Comparison of ENCODE assay signal across 9 cellular contexts in the genomic region with DNA sequence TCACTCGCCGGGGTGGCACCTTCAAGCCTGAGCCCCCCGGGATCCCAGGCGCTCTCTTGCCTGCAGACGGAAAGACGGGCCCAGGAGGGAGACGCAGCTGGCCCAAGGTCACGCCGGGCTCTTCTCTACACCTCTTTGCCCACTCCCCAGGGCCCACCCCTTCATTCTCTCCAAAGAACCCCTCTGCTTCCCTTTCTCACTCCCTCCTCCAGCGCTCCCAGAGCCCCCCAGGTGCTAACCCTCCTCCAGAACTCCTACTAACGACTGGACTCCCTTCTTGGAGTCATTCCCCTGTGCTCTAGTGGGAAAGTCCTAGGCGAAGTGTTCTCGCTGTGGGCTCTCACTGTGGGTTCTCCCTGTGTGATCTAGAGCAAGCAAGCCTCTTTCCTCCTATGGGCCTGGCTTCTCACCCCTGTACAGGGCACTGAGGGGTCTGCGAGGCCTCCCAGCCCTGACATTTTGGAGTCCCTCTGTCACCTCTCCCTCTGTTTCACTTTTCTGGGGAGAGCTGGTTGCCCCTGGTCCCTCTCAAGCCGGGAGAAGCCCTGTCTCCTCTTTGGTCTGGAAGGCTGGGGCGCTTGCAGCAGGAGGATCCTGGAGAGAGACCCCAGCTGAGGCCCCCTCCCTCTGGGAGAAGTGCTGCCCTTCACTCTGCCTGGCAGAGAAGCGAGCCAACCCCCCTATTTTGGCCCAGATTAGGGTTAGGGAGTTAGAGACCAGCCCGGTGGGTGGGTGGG. TPM values are rescaled to one million over a fixed set of nuclear protein-coding genes. Genes with fewer than 3 reads are reported as not detected.
A peak's percentile ranks its signal among the peaks of the same experiment; 100 is the strongest.
DNase-seq lines count a peak whose midpoint lies in the region; ATAC-seq, FAIRE-seq and TF ChIP-seq lines count a peak whose summit lies in the region.
"Had no signal": no experiment of that assay in that cellular context is flagged by ENCODE, and none has a peak within 500 bp of the region (broad histone marks: within the 10 kb centered on the region; RNA-seq: fewer than 3 reads in every experiment).

No MANE protein-coding gene starts in this region.

- H3K36me3 ChIP-seq in BE2C (no peaks in the 10 kb centered on the region), astrocyte (ENCODE audit: insufficient read depth, low read length) (no peaks in the 10 kb centered on the region), upper lobe of right lung (no peaks in the 10 kb centered on the region)

- H3K9ac ChIP-seq in astrocyte (ENCODE audit: low read length) = peak overlapping the region; percentile 85

- H3K4me1 ChIP-seq in BE2C (peaks cover 19% of the 10 kb centered on the region), astrocyte (ENCODE audit: insufficient read depth, low read length) (peaks cover 38% of the 10 kb centered on the region), upper lobe of right lung (peaks cover 24% of the 10 kb centered on the region)

- peaks cover 2% of the 10 kb centered on the region for H3K9me3 Mint-ChIP-seq in astrocyte (ENCODE audit: unreplicated experiment)

- H3K27ac ChIP-seq in astrocyte (ENCODE audit: low read depth, low read length) = peak overlapping the region; percentile 69
- H3K27ac ChIP-seq in upper lobe of right lung = peak overlapping the region; percentile 13

- peak; percentile 5 for ATAC-seq in HG03175 (IDR thresholded peaks at IDR 0.05; ENCODE audit: unreplicated experiment)
- ATAC-seq in upper lobe of right lung = no peak
- ATAC-seq in GM18519 (IDR thresholded peaks at IDR 0.05; ENCODE audit: low FRiP score, unreplicated experiment) = no peak

- H3K4me3 ChIP-seq in BE2C (ENCODE audit: low read depth, low read length) (peak overlapping the region; percentile 77), astrocyte (ENCODE audit: insufficient read depth, low read depth, low read length) (peak overlapping the region; percentile 74), lower leg skin (ENCODE audit: low read depth, poor library complexity, severe bottlenecking) (peak overlapping the region; percentile 52), upper lobe of right lung (peak overlapping the region; percentile 64)

- TF ChIP-seq CTCF in BE2C (IDR thresholded peaks at IDR 0.05; ENCODE audit: low read depth, low read length) = no peak
- no peak for TF ChIP-seq CTCF in astrocyte (IDR thresholded peaks at IDR 0.05; ENCODE audit: insufficient read depth, low read depth, low read length)
- no peak for TF ChIP-seq CTCF in lower leg skin (IDR thresholded peaks at IDR 0.05)
- no peak for TF ChIP-seq CTCF in upper lobe of right lung (IDR thresholded peaks at IDR 0.05)

- peaks cover 48% of the 10 kb centered on the region for H4K20me1 ChIP-seq in astrocyte (ENCODE audit: insufficient read depth, low read length)

- H3K27me3 Mint-ChIP-seq in astrocyte (ENCODE audit: low read depth, unreplicated experiment) = peaks cover 32% of the 10 kb centered on the region

- intact Hi-C loops in lower leg skin (cut with DNase I; ENCODE audit: low total_unique reads) (no loop called here), upper lobe of right lung (cut with DNase I) (no loop called here)

- peak overlapping the region; percentile 89 for H3K4me2 ChIP-seq in astrocyte (ENCODE audit: low read length)

- H3K27me3 ChIP-seq in BE2C (no peaks in the 10 kb centered on the region), astrocyte (ENCODE audit: insufficient read depth, low read length) (no peaks in the 10 kb centered on the region), upper lobe of right lung (no peaks in the 10 kb centered on the region)

- H3K79me2 ChIP-seq in astrocyte (ENCODE audit: insufficient read depth, low read length) = peaks cover 36% of the 10 kb centered on the region

- H3K4me3 Mint-ChIP-seq in astrocyte (ENCODE audit: unreplicated experiment) = peak overlapping the region; percentile 98

- H3K9me3 ChIP-seq in BE2C (no peaks in the 10 kb centered on the region), astrocyte (ENCODE audit: insufficient read depth, low read depth, low read length) (no peaks in the 10 kb centered on the region), upper lobe of right lung (no peaks in the 10 kb centered on the region)

- H3K4me1 Mint-ChIP-seq in astrocyte (ENCODE audit: low read depth, unreplicated experiment) = peaks cover 25% of the 10 kb centered on the region

- no peak for TF ChIP-seq POLR2A in lower leg skin (IDR thresholded peaks at IDR 0.05)

- WGBS in lower leg skin, 2 donors = 14 to 19% methylated on average over 18 of the region's 18 CpGs

- no peak for DNase-seq in BE2C
- DNase-seq in astrocyte (ENCODE audit: low read depth) = no peak
- DNase-seq in lower leg skin (ENCODE audit: low spot score in 2 of 2) = no peak
- no peak for DNase-seq in upper lobe of right lung
- no peak for DNase-seq in T1000 (lab: John Stamatoyannopoulos, UW)
- DNase-seq in activated CD4-positive, alpha-beta T cell treated with anti-CD3 and anti-CD28 coated beads for 4 hours = no peak

- H3K27ac Mint-ChIP-seq in astrocyte (ENCODE audit: unreplicated experiment) = peak overlapping the region; percentile 96

- peak overlapping the region; percentile 80 for H2AFZ ChIP-seq in astrocyte (ENCODE audit: low read depth, low read length)

- peaks cover 9% of the 10 kb centered on the region for H3K36me3 Mint-ChIP-seq in astrocyte (ENCODE audit: low read depth, unreplicated experiment)

- no peak for FAIRE-seq in astrocyte (lab: Jason Lieb, UNC)
- FAIRE-seq: islet of Langerhans had no signal

RNA-seq across cellular contexts. Expression of a gene that starts 0.9 kb away (rescaled TPM):
- 43.1 TPM for polyA plus RNA-seq in BE2C (2012; ENCODE audit: insufficient read depth, insufficient read length, low read depth)
- total RNA-seq in astrocyte (20.9 and 22.5 TPM in 2 replicates), lower leg skin (10 to 100 TPM in 2 of 4 donors, 1 to 10 TPM in 2; 3.0 to 15.4 (median 9.1) TPM), upper lobe of right lung (19.8 TPM)

RNA-seq across cellular contexts. Expression of a gene that starts 28.2 kb away (rescaled TPM):
- not detected for polyA plus RNA-seq in BE2C (2012; ENCODE audit: insufficient read depth, insufficient read length, low read depth)
- total RNA-seq in astrocyte (0.20 TPM in 1 of 2 replicates, not detected in the other), lower leg skin (100 to 1,000 TPM in 3 of 4 donors, 10 to 100 TPM in 1; 74.1 to 112 (median 103) TPM), upper lobe of right lung (3.0 TPM)

Comparison
In these comparisons a context has a peak if more than half of its experiments do, and no peak if none do; other contexts are left out.
1. RNA of a gene that starts 28.2 kb away (total RNA-seq): 74.1 to 112 TPM in lower leg skin; 3.0 TPM in upper lobe of right lung (single experiment) and 0.20 TPM in astrocyte; every median in the first group is over 10 times any median in the second.
2. Peak in every context shown above with its lines, with median percentiles within 50 percentile points of each other: H3K4me3 ChIP-seq.